25 cellular contexts compared by ENCODE assay signal in genomic region chr4:31917334-31917733, GRCh38.
DNase-seq lines count a peak whose midpoint lies in the region; ATAC-seq, FAIRE-seq and TF ChIP-seq lines count a peak whose summit lies in the region.
"Had no signal": no experiment of that assay in that cellular context is flagged by ENCODE, and none has a peak within 500 bp of the region (broad histone marks: within the 10 kb centered on the region; RNA-seq: fewer than 3 reads in every experiment).

No MANE protein-coding gene starts in this region.

- no peaks in the 10 kb centered on the region for H4K20me1 ChIP-seq in BLaER1 treated with 17β-estradiol and CSF1 and Interleukin-3, amounts not matched to agents 10 nM and 100 nM
- H4K20me1 ChIP-seq in HepG2 (ENCODE audit: insufficient read depth, low read length) = no peaks in the 10 kb centered on the region

- no peak overlapping the region for H3K4me3 Mint-ChIP-seq in T-helper 17 cell
- H3K4me3 Mint-ChIP-seq: CD4-positive, alpha-beta memory T cell had no signal

- BruUV-seq in HepG2 (replicated peaks; lab: Mats Ljungman, UMichigan) = no TSS peak

- ATAC-seq in T-helper 17 cell = no peak
- no peak for ATAC-seq in HepG2
- ATAC-seq: HCT116, K562, Panc1 had no signal

- POLR2A ChIA-PET in RWPE1 (lab: Yijun Ruan, JAX; ENCODE audit: low non-redundant PET) (no interaction called here), HepG2 (lab: Yijun Ruan, JAX) (no interaction called here)

- intact Hi-C loops in HepG2 (cut with micrococcal nuclease; ENCODE audit: unreplicated experiment) = no loop called here

- H3K27me3 Mint-ChIP-seq in T-helper 17 cell = no peaks in the 10 kb centered on the region
- H3K27me3 Mint-ChIP-seq: CD4-positive, alpha-beta memory T cell had no signal

- H3K9me3 ChIP-seq in BLaER1 treated with 17β-estradiol and CSF1 and Interleukin-3, amounts not matched to agents 10 nM and 100 nM (replicated peaks in 1 of 11) = peaks cover 17 to 51% (median 24%) of the 10 kb centered on the region in 11 experiments
- H3K9me3 ChIP-seq in MG63 (no peaks in the 10 kb centered on the region), T-helper 17 cell (ENCODE audit: control insufficient read depth, low read length, poor library complexity, severe bottlenecking) (no peaks in the 10 kb centered on the region), HepG2 (ENCODE audit: low read length) (peaks cover 62% of the 10 kb centered on the region)

- FAIRE-seq in HepG2 (lab: Jason Lieb, UNC) = no peak
- FAIRE-seq: GM12891, K562 had no signal

- in situ Hi-C loops in HepG2 (cut with HindIII; ENCODE audit: extremely low pct_ligation_motif_present, low pct_unique_long_range_greater_than_20kb) = no loop called here

- no peak overlapping the region for H3K27ac Mint-ChIP-seq in T-helper 17 cell

- no peak for TF ChIP-seq CTCF in RWPE1 (conservative IDR thresholded peaks at IDR 0.05; ENCODE audit: low read depth)
- TF ChIP-seq CTCF in epithelial cell of esophagus (IDR thresholded peaks at IDR 0.05; ENCODE audit: insufficient read depth, low read depth, low read length, missing control alignments) = no peak
- TF ChIP-seq CTCF in HepG2 (CRISPR knock-in tag; IDR thresholded peaks at IDR 0.05) = no peak

- H3K36me3 Mint-ChIP-seq in T-helper 17 cell (ENCODE audit: low read depth) = no peaks in the 10 kb centered on the region
- H3K36me3 Mint-ChIP-seq: CD4-positive, alpha-beta memory T cell had no signal

- TF ChIP-seq POLR2A in HepG2 (IDR thresholded peaks at IDR 0.05; ENCODE audit: insufficient read depth in 1 of 2, low read depth in 2 of 2, low read length in 2 of 2) = no peak

- TF ChIP-seq RAD21 in HepG2 (CRISPR knock-in tag; IDR thresholded peaks at IDR 0.05) = no peak

- peaks cover 0 to 15% (median 9%) of the 10 kb centered on the region in 10 experiments; a peak in 13 of 20 replicates for H3K4me1 ChIP-seq in BLaER1 treated with 17β-estradiol and CSF1 and Interleukin-3, amounts not matched to agents 10 nM and 100 nM
- H3K4me1 ChIP-seq in HepG2 (ENCODE audit: insufficient read depth, low read length) = no peaks in the 10 kb centered on the region

- WGBS in HepG2 (ENCODE audit: low lambda C conversion rate) = 15% methylated on average over 1 of the region's 1 CpG

- H3K4me3 ChIP-seq in BLaER1 treated with 17β-estradiol and CSF1 and Interleukin-3, amounts not matched to agents 10 nM and 100 nM = no peak overlapping the region
- no peak overlapping the region for H3K4me3 ChIP-seq in epithelial cell of esophagus (ENCODE audit: low read length)
- H3K4me3 ChIP-seq in MG63 = no peak overlapping the region
- no peak overlapping the region for H3K4me3 ChIP-seq in HepG2 (replicated peaks in 1 of 3; ENCODE audit: insufficient read depth in 1 of 3, low read depth in 2 of 3, low read length in 3 of 3)
- H3K4me3 ChIP-seq: K562, SK-N-MC had no signal

- no peak overlapping the region for H3K9ac ChIP-seq in BLaER1 treated with 17β-estradiol and CSF1 and Interleukin-3, amounts not matched to agents 10 nM and 100 nM
- H3K9ac ChIP-seq in HepG2 (ENCODE audit: insufficient read depth, low read depth, low read length) = no peak overlapping the region

- H2AFZ ChIP-seq in HepG2 (ENCODE audit: low read length) = no peak overlapping the region

- no peak for TF ChIP-seq EP300 in HepG2 (IDR thresholded peaks at IDR 0.05; ENCODE audit: low read depth in 2 of 2, low read length in 2 of 2)
- TF ChIP-seq EP300 in HepG2 (CRISPR knock-in tag; IDR thresholded peaks at IDR 0.05; ENCODE audit: borderline replicate concordance) = no peak

- peak overlapping the region in 6 of 11 experiments; percentile 4 to 38 (median 24); a peak in 7 of 22 replicates for H3K4me2 ChIP-seq in BLaER1 treated with 17β-estradiol and CSF1 and Interleukin-3, amounts not matched to agents 10 nM and 100 nM
- no peak overlapping the region for H3K4me2 ChIP-seq in HepG2 (ENCODE audit: low read depth, low read length)

- H3K79me2 ChIP-seq in HepG2 (ENCODE audit: insufficient read depth, low read length) = no peaks in the 10 kb centered on the region

- peak overlapping the region in 8 of 11 experiments; percentile 41 to 66 (median 54); a peak in 13 of 22 replicates for H3K27ac ChIP-seq in BLaER1 treated with 17β-estradiol and CSF1 and Interleukin-3, amounts not matched to agents 10 nM and 100 nM
- H3K27ac ChIP-seq in RWPE1 (no peak overlapping the region), HepG2 (ENCODE audit: extremely low read length, insufficient read depth, low read length) (no peak overlapping the region)
- H3K27ac ChIP-seq: SK-N-MC had no signal

- H3K4me1 Mint-ChIP-seq in T-helper 17 cell = no peaks in the 10 kb centered on the region
- H3K4me1 Mint-ChIP-seq: CD4-positive, alpha-beta memory T cell had no signal

- DNase-seq in RWPE1 (ENCODE audit: low spot score) = peak; percentile 3
- peak; percentile 95 for DNase-seq in epithelial cell of esophagus (ENCODE audit: low read depth)
- peak; percentile 77 for DNase-seq in renal cortical epithelial cell (ENCODE audit: low read depth)
- DNase-seq in MG63 = no peak
- DNase-seq in T-helper 17 cell = no peak
- no peak for DNase-seq in HepG2 (ENCODE audit: low spot score)
- DNase-seq: C1 segment of cervical spinal cord; CD4-positive, alpha-beta memory T cell; COR-L47; GF-D8; Kasumi-1; MM.1S; NCI-H1417; NCI-H1694; NCI-H2081; NCI-H2227 treated with DMSO at 0.1 percent for 48 hours; NCI-H510A; NCI-H69; SIG-M5 had no signal

- CTCF ChIA-PET in RWPE1 (lab: Yijun Ruan, JAX) (no interaction called here), HepG2 (lab: Yijun Ruan, JAX; ENCODE audit: low intra/inter-chr PET ratio, low total read pairs) (no interaction called here)

- H3K27me3 ChIP-seq in BLaER1 treated with 17β-estradiol and CSF1 and Interleukin-3, amounts not matched to agents 10 nM and 100 nM = no peaks in the 10 kb centered on the region
- H3K27me3 ChIP-seq in MG63 (no peaks in the 10 kb centered on the region), HepG2 (ENCODE audit: control insufficient read depth in 1 of 2, insufficient read depth in 2 of 2, low read length in 2 of 2) (no peaks in the 10 kb centered on the region)

- no peaks in the 10 kb centered on the region; a peak in 1 of 22 replicates for H3K36me3 ChIP-seq in BLaER1 treated with 17β-estradiol and CSF1 and Interleukin-3, amounts not matched to agents 10 nM and 100 nM
- H3K36me3 ChIP-seq in MG63 (no peaks in the 10 kb centered on the region), HepG2 (replicated peaks in 1 of 2; ENCODE audit: control insufficient read depth in 1 of 2, insufficient read depth in 2 of 2, low read length in 2 of 2) (no peaks in the 10 kb centered on the region)

TF ChIP-seq in HepG2, 621 proteins besides CTCF, POLR2A, EP300 and RAD21:
- TF ChIP-seq MXD4 (CRISPR knock-in tag; IDR thresholded peaks at IDR 0.05) (no peak), MAFG (CRISPR knock-in tag; IDR thresholded peaks at IDR 0.05) (no peak), PLSCR1 (CRISPR knock-in tag; IDR thresholded peaks at IDR 0.05; ENCODE audit: borderline replicate concordance) (no peak), MATR3 (CRISPR knock-in tag; IDR thresholded peaks at IDR 0.05) (no peak), SMARCC2 (IDR thresholded peaks at IDR 0.05) (no peak)
TF ChIP-seq in HepG2: peak in this region for 0.

Comparison
In these comparisons a context has a peak if more than half of its experiments do, and no peak if none do; other contexts are left out.
1. H3K27ac ChIP-seq: peak in BLaER1 treated with 17β-estradiol and CSF1 and Interleukin-3, amounts not matched to agents 10 nM and 100 nM (8 of 11); none in RWPE1 (single experiment) and HepG2 (single experiment).
2. DNase-seq: peak in RWPE1 (single experiment), epithelial cell of esophagus (single experiment) and renal cortical epithelial cell (single experiment); none in MG63 (single experiment), T-helper 17 cell (0 of 3) and HepG2 (single experiment).